ENCODE assay signal across 1 cellular context in genomic region chr13:40408602-40409001, GRCh38.
TF ChIP-seq lines count a peak whose summit lies in the region.

No MANE protein-coding gene starts in this region.

TF ChIP-seq in IMR-90, 13 proteins besides CTCF, POLR2A, EP300 and RAD21:
- TF ChIP-seq MXI1 (IDR thresholded peaks at IDR 0.05; ENCODE audit: borderline replicate concordance, low read depth, low read length) (no peak), NFE2L2 (IDR thresholded peaks at IDR 0.05; ENCODE audit: low read depth, low read length) (no peak), BHLHE40 (IDR thresholded peaks at IDR 0.05; ENCODE audit: low read depth, low read length) (no peak), USF2 (IDR thresholded peaks at IDR 0.05; ENCODE audit: low read depth, low read length) (no peak), FOS (IDR thresholded peaks at IDR 0.05; ENCODE audit: low read depth, low read length) (no peak), CHD1 (IDR thresholded peaks at IDR 0.05; ENCODE audit: low read depth, low read length) (no peak), MAFK (IDR thresholded peaks at IDR 0.05; ENCODE audit: low read depth, low read length) (no peak), RCOR1 (IDR thresholded peaks at IDR 0.05; ENCODE audit: insufficient replicate concordance, low read length) (no peak), CEBPB (IDR thresholded peaks at IDR 0.05; ENCODE audit: low read depth, low read length) (no peak), ELK1 (IDR thresholded peaks at IDR 0.05; ENCODE audit: borderline replicate concordance, low read depth, low read length) (no peak), RFX5 (IDR thresholded peaks at IDR 0.05; ENCODE audit: low read depth, low read length) (no peak), SMC3 (IDR thresholded peaks at IDR 0.05; ENCODE audit: low read depth, low read length) (no peak), MAZ (IDR thresholded peaks at IDR 0.05; ENCODE audit: borderline replicate concordance, low read depth, low read length) (no peak)
